ENCODE assay signal across 20 cellular contexts in the genomic region with DNA sequence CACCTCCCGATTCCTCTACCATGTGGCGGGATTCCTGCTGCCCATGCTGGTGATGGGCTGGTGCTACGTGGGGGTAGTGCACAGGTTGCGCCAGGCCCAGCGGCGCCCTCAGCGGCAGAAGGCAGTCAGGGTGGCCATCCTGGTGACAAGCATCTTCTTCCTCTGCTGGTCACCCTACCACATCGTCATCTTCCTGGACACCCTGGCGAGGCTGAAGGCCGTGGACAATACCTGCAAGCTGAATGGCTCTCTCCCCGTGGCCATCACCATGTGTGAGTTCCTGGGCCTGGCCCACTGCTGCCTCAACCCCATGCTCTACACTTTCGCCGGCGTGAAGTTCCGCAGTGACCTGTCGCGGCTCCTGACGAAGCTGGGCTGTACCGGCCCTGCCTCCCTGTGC. TPM values are rescaled to one million over a fixed set of nuclear protein-coding genes. Genes with fewer than 3 reads are reported as not detected.
DNase-seq lines count a peak whose midpoint lies in the region; ATAC-seq and TF ChIP-seq lines count a peak whose summit lies in the region.
"Had no signal": no experiment of that assay in that cellular context is flagged by ENCODE, and none has a peak within 500 bp of the region (broad histone marks: within the 10 kb centered on the region; RNA-seq: fewer than 3 reads in every experiment).

No MANE protein-coding gene starts in this region.

- H3K9me3 Mint-ChIP-seq in activated CD4-positive, alpha-beta memory T cell treated with anti-CD3 and anti-CD28 coated beads for 36 hours: no peaks in the 10 kb centered on the region
- H3K9me3 Mint-ChIP-seq in activated CD4-positive, alpha-beta memory T cell treated with anti-CD3 and anti-CD28 coated beads, Interleukin-2, amount 10 ng/mL, durations not matched to agents 7 days and 5 days: no peaks in the 10 kb centered on the region
- H3K9me3 Mint-ChIP-seq in effector memory CD8-positive, alpha-beta T cell: no peaks in the 10 kb centered on the region
- no peaks in the 10 kb centered on the region for H3K9me3 Mint-ChIP-seq in stimulated activated effector memory CD8-positive, alpha-beta T cell treated with anti-CD3 and anti-CD28 coated beads, Interleukin-12 subunit alpha, Interleukin-12 subunit beta, amount 100 ng/mL, for 72 hours
- H3K9me3 Mint-ChIP-seq: WTC11 had no signal

- H3K27me3 ChIP-seq in OCI-LY3 (ENCODE audit: low read depth, low read length) (no peaks in the 10 kb centered on the region), right atrium auricular region (no peaks in the 10 kb centered on the region)
- H3K27me3 ChIP-seq: upper lobe of left lung had no signal

- CTCF ChIA-PET in activated CD4-positive, alpha-beta memory T cell treated with anti-CD3 and anti-CD28 coated beads for 36 hours (lab: Charles Lee): interaction anchor here (1.0 to 2.5 kb wide), 5 partner anchors 11 to 204 kb away, joined by 3 to 20 read pairs (median 11); a partner anchor contains a TSS
- CTCF ChIA-PET in activated CD4-positive, alpha-beta memory T cell treated with anti-CD3 and anti-CD28 coated beads, Interleukin-2, amount 10 ng/mL, durations not matched to agents 7 days and 5 days (lab: Charles Lee): interaction anchor here (1.9 to 2.5 kb wide), 5 partner anchors 16 to 104 kb away, joined by 8 to 16 read pairs (median 12); a partner anchor contains a TSS

- no peak overlapping the region for H2AFZ ChIP-seq in OCI-LY3 (ENCODE audit: low read depth, low read length)

- H3K27ac Mint-ChIP-seq in activated CD4-positive, alpha-beta memory T cell treated with anti-CD3 and anti-CD28 coated beads for 36 hours: peak overlapping the region; percentile 93
- no peak overlapping the region for H3K27ac Mint-ChIP-seq in activated CD4-positive, alpha-beta memory T cell treated with anti-CD3 and anti-CD28 coated beads, Interleukin-2, amount 10 ng/mL, durations not matched to agents 7 days and 5 days
- H3K27ac Mint-ChIP-seq in effector memory CD8-positive, alpha-beta T cell: peak overlapping the region; percentile 97 to 98
- H3K27ac Mint-ChIP-seq in stimulated activated effector memory CD8-positive, alpha-beta T cell treated with anti-CD3 and anti-CD28 coated beads, Interleukin-12 subunit alpha, Interleukin-12 subunit beta, amount 100 ng/mL, for 72 hours: peak overlapping the region; percentile 97
- H3K27ac Mint-ChIP-seq: WTC11 had no signal

- H3K27ac ChIP-seq in OCI-LY3 (ENCODE audit: low read length) (peak overlapping the region; percentile 83; the same call in 1 of the 2 replicates), right atrium auricular region (no peak overlapping the region)

- H3K4me2 ChIP-seq in OCI-LY3 (ENCODE audit: low read length): peak overlapping the region; percentile 75

- H3K27me3 Mint-ChIP-seq in activated CD4-positive, alpha-beta memory T cell treated with anti-CD3 and anti-CD28 coated beads for 36 hours: no peaks in the 10 kb centered on the region
- no peaks in the 10 kb centered on the region for H3K27me3 Mint-ChIP-seq in activated CD4-positive, alpha-beta memory T cell treated with anti-CD3 and anti-CD28 coated beads, Interleukin-2, amount 10 ng/mL, durations not matched to agents 7 days and 5 days
- no peaks in the 10 kb centered on the region for H3K27me3 Mint-ChIP-seq in effector memory CD8-positive, alpha-beta T cell

- H4K20me1 ChIP-seq in OCI-LY3 (ENCODE audit: insufficient read depth, low read length): peaks cover 97% of the 10 kb centered on the region

- POLR2A ChIA-PET in activated CD4-positive, alpha-beta memory T cell treated with anti-CD3 and anti-CD28 coated beads for 36 hours (lab: Charles Lee): interaction anchor here (0.8 to 1.9 kb wide), 4 partner anchors 24 to 206 kb away, joined by 3 to 21 read pairs (median 8); a partner anchor contains a TSS
- POLR2A ChIA-PET in activated CD4-positive, alpha-beta memory T cell treated with anti-CD3 and anti-CD28 coated beads, Interleukin-2, amount 10 ng/mL, durations not matched to agents 7 days and 5 days (lab: Charles Lee): interaction anchor here (0.6 to 6.7 kb wide), 10 partner anchors 10 to 200 kb away, joined by 3 to 99 read pairs (median 13); a partner anchor contains a TSS

- H3K9me3 ChIP-seq in OCI-LY3 (ENCODE audit: insufficient read depth, low read length): no peaks in the 10 kb centered on the region
- no peaks in the 10 kb centered on the region for H3K9me3 ChIP-seq in right atrium auricular region
- H3K9me3 ChIP-seq: upper lobe of left lung had no signal

- H3K36me3 Mint-ChIP-seq in activated CD4-positive, alpha-beta memory T cell treated with anti-CD3 and anti-CD28 coated beads for 36 hours: peaks cover 55% of the 10 kb centered on the region
- H3K36me3 Mint-ChIP-seq in activated CD4-positive, alpha-beta memory T cell treated with anti-CD3 and anti-CD28 coated beads, Interleukin-2, amount 10 ng/mL, durations not matched to agents 7 days and 5 days (ENCODE audit: low read depth): peaks cover 20% of the 10 kb centered on the region
- peaks cover 75% of the 10 kb centered on the region for H3K36me3 Mint-ChIP-seq in effector memory CD8-positive, alpha-beta T cell (ENCODE audit: insufficient read depth)
- peaks cover 64% of the 10 kb centered on the region for H3K36me3 Mint-ChIP-seq in stimulated activated effector memory CD8-positive, alpha-beta T cell treated with anti-CD3 and anti-CD28 coated beads, Interleukin-12 subunit alpha, Interleukin-12 subunit beta, amount 100 ng/mL, for 72 hours

- DNase-seq in activated CD4-positive, alpha-beta memory T cell treated with anti-CD3 and anti-CD28 coated beads for 36 hours: no peak
- no peak for DNase-seq in activated CD4-positive, alpha-beta memory T cell treated with anti-CD3 and anti-CD28 coated beads, Interleukin-2, amount 10 ng/mL, durations not matched to agents 7 days and 5 days
- DNase-seq in effector memory CD8-positive, alpha-beta T cell: no peak
- no peak for DNase-seq in stimulated activated effector memory CD8-positive, alpha-beta T cell treated with anti-CD3 and anti-CD28 coated beads, Interleukin-12 subunit alpha, Interleukin-12 subunit beta, amount 100 ng/mL, for 72 hours (ENCODE audit: low spot score in 2 of 2)
- no peak for DNase-seq in right atrium auricular region (ENCODE audit: low spot score)
- DNase-seq: activated CD8-positive, alpha-beta memory T cell treated with anti-CD3 and anti-CD28 coated beads, Interleukin-2, amount 50 U/mL, for 48 hours; NCI-H187 treated with DMSO at 0.1 percent for 48 hours; NCI-H446; stimulated activated naive CD4-positive, alpha-beta T cell treated with Interleukin-2 at 50 U/mL for 16 hours had no signal

- peaks cover 75% of the 10 kb centered on the region for H3K79me2 ChIP-seq in OCI-LY3 (ENCODE audit: low read length)

- ATAC-seq in effector memory CD8-positive, alpha-beta T cell (replicated peaks): no peak
- no peak for ATAC-seq in stimulated activated effector memory CD8-positive, alpha-beta T cell treated with anti-CD3 and anti-CD28 coated beads, Interleukin-12 subunit alpha, Interleukin-12 subunit beta, amount 100 ng/mL, for 72 hours
- ATAC-seq in GM18498 (IDR thresholded peaks at IDR 0.05; ENCODE audit: unreplicated experiment): no peak
- ATAC-seq in GM21723 (IDR thresholded peaks at IDR 0.05; ENCODE audit: unreplicated experiment): no peak
- ATAC-seq: esophagus mucosa, WTC11 had no signal

- intact Hi-C loops in activated CD4-positive, alpha-beta memory T cell treated with anti-CD3 and anti-CD28 coated beads for 36 hours (cut with micrococcal nuclease): loop anchor here (5.0 kb wide), 1 partner anchor 33 kb away; a partner anchor contains a TSS

- H3K36me3 ChIP-seq in OCI-LY3 (replicated peaks; ENCODE audit: low read depth, low read length): peaks cover 56% of the 10 kb centered on the region
- peaks cover 16% of the 10 kb centered on the region for H3K36me3 ChIP-seq in right atrium auricular region

- H3K4me3 ChIP-seq in OCI-LY3 (ENCODE audit: low read length) (peak overlapping the region; percentile 31; the same call in 1 of the 2 replicates), right atrium auricular region (no peak overlapping the region)
- H3K4me3 ChIP-seq: upper lobe of left lung had no signal

- H3K4me1 ChIP-seq in OCI-LY3 (ENCODE audit: low read length) (peaks cover 87% of the 10 kb centered on the region), right atrium auricular region (peaks cover 0 to 12% of the 10 kb centered on the region in 2 donors)

- H3K9ac ChIP-seq in OCI-LY3 (ENCODE audit: low read length): no peak overlapping the region

- no peak for TF ChIP-seq CTCF in OCI-LY3 (IDR thresholded peaks at IDR 0.05; ENCODE audit: low read depth, low read length)
- TF ChIP-seq CTCF in right atrium auricular region (IDR thresholded peaks at IDR 0.05): no peak

- H3K4me1 Mint-ChIP-seq in activated CD4-positive, alpha-beta memory T cell treated with anti-CD3 and anti-CD28 coated beads for 36 hours (ENCODE audit: low read depth): peaks cover 83% of the 10 kb centered on the region
- peaks cover 58% of the 10 kb centered on the region for H3K4me1 Mint-ChIP-seq in activated CD4-positive, alpha-beta memory T cell treated with anti-CD3 and anti-CD28 coated beads, Interleukin-2, amount 10 ng/mL, durations not matched to agents 7 days and 5 days
- peaks cover 69 to 73% of the 10 kb centered on the region in 2 donors for H3K4me1 Mint-ChIP-seq in effector memory CD8-positive, alpha-beta T cell (ENCODE audit: low read depth in 2 of 2)
- H3K4me1 Mint-ChIP-seq in stimulated activated effector memory CD8-positive, alpha-beta T cell treated with anti-CD3 and anti-CD28 coated beads, Interleukin-12 subunit alpha, Interleukin-12 subunit beta, amount 100 ng/mL, for 72 hours: peaks cover 81% of the 10 kb centered on the region

- H3K4me3 Mint-ChIP-seq in activated CD4-positive, alpha-beta memory T cell treated with anti-CD3 and anti-CD28 coated beads for 36 hours: no peak overlapping the region
- no peak overlapping the region for H3K4me3 Mint-ChIP-seq in activated CD4-positive, alpha-beta memory T cell treated with anti-CD3 and anti-CD28 coated beads, Interleukin-2, amount 10 ng/mL, durations not matched to agents 7 days and 5 days
- H3K4me3 Mint-ChIP-seq in effector memory CD8-positive, alpha-beta T cell: peak overlapping the region; percentile 77 to 81
- no peak overlapping the region for H3K4me3 Mint-ChIP-seq in stimulated activated effector memory CD8-positive, alpha-beta T cell treated with anti-CD3 and anti-CD28 coated beads, Interleukin-12 subunit alpha, Interleukin-12 subunit beta, amount 100 ng/mL, for 72 hours
- H3K4me3 Mint-ChIP-seq: WTC11 had no signal

RNA-seq across cellular contexts. Expression of a gene that starts 10.5 kb away (rescaled TPM):
- total RNA-seq in activated CD4-positive, alpha-beta memory T cell treated with anti-CD3 and anti-CD28 coated beads for 36 hours: 10 to 100 TPM; 28.0 to 28.3 TPM
- total RNA-seq in activated CD4-positive, alpha-beta memory T cell treated with anti-CD3 and anti-CD28 coated beads, Interleukin-2, amount 10 ng/mL, durations not matched to agents 7 days and 5 days: under 1 TPM; 0.83 to 0.86 TPM
- total RNA-seq in right atrium auricular region: under 1 TPM in 1 of 2 donors, not detected in 1; 0.16 TPM
- total RNA-seq: bronchial epithelial cell, dermis microvascular lymphatic vessel endothelial cell, glomerular endothelial cell, HepG2, lower leg skin had no signal

RNA-seq across cellular contexts. Expression of a gene that starts 31.5 kb away (rescaled TPM):
- 10 to 100 TPM; 28.2 to 31.8 TPM for total RNA-seq in activated CD4-positive, alpha-beta memory T cell treated with anti-CD3 and anti-CD28 coated beads for 36 hours
- 10 to 100 TPM; 56.8 to 62.5 TPM for total RNA-seq in activated CD4-positive, alpha-beta memory T cell treated with anti-CD3 and anti-CD28 coated beads, Interleukin-2, amount 10 ng/mL, durations not matched to agents 7 days and 5 days
- total RNA-seq in right atrium auricular region: 10 to 100 TPM; 17.5 to 43.7 TPM

Comparison
In these comparisons a context has a peak if more than half of its experiments do, and no peak if none do; other contexts are left out.
1. RNA of a gene that starts 10.5 kb away (total RNA-seq): 28.0 to 28.3 TPM in activated CD4-positive, alpha-beta memory T cell treated with anti-CD3 and anti-CD28 coated beads for 36 hours; 0.83 to 0.86 TPM in activated CD4-positive, alpha-beta memory T cell treated with anti-CD3 and anti-CD28 coated beads, Interleukin-2, amount 10 ng/mL, durations not matched to agents 7 days and 5 days and 0.16 TPM in right atrium auricular region; every median in the first group is over 10 times any median in the second.
2. H3K4me3 Mint-ChIP-seq: peak in effector memory CD8-positive, alpha-beta T cell (2 of 2); none in activated CD4-positive, alpha-beta memory T cell treated with anti-CD3 and anti-CD28 coated beads for 36 hours (single experiment), activated CD4-positive, alpha-beta memory T cell treated with anti-CD3 and anti-CD28 coated beads, Interleukin-2, amount 10 ng/mL, durations not matched to agents 7 days and 5 days (single experiment) and stimulated activated effector memory CD8-positive, alpha-beta T cell treated with anti-CD3 and anti-CD28 coated beads, Interleukin-12 subunit alpha, Interleukin-12 subunit beta, amount 100 ng/mL, for 72 hours (single experiment).